In the genomic region with DNA sequence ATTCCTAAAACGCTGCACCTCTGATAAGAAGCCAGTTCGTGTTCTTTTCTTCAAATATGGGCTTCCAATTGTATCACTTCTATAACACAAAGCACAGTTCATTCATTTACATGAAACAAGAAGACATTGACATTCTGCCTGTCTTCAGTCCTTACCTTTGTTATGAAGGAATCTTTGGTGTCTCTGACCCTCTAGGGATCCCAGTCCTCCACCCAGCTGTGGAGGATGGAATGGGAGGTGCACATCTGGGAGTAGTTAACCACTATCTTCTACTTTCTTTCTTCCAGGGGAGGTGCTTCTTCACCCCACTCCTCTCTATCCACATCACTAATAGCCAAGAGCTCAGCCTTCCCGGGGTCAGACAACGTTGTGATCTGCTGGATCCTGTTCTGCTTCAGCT, we compare ENCODE assay signal across 30 cellular contexts.
"Had no signal": no experiment of that assay in that cellular context is flagged by ENCODE, and none has a peak within 500 bp of the region (broad histone marks: within the 10 kb centered on the region; RNA-seq: fewer than 3 reads in every experiment).

No MANE protein-coding gene starts in this region.

- H3K4me1 ChIP-seq: ascending aorta, breast epithelium, colonic mucosa had no signal

- H3K27me3 ChIP-seq: ascending aorta, breast epithelium, cardiac muscle cell, colonic mucosa had no signal

- DNase-seq: activated CD4-positive, alpha-beta memory T cell treated with anti-CD3 and anti-CD28 coated beads for 36 hours; activated CD4-positive, alpha-beta T cell treated with anti-CD3 and anti-CD28 coated beads for 36 hours; activated CD4-positive, alpha-beta T cell treated with anti-CD3 and anti-CD28 coated beads, Interleukin-2, amount 10 ng/mL, durations not matched to agents 24 days and 14 days; activated CD4-positive, CD25-positive, alpha-beta regulatory T cell; activated CD4-positive, CD25-positive, alpha-beta regulatory T cell treated with anti-CD3 and anti-CD28 coated beads, Interleukin-2, amount 50 U/mL, for 72 hours; activated CD8-positive, alpha-beta memory T cell treated with anti-CD3 and anti-CD28 coated beads, Interleukin-2, amount 10 ng/mL, durations not matched to agents 7 days and 5 days; activated CD8-positive, alpha-beta memory T cell treated with anti-CD3 and anti-CD28 coated beads, Interleukin-2, amount 50 U/mL, for 4 hours; activated CD8-positive, alpha-beta T cell treated with anti-CD3 and anti-CD28 coated beads, Interleukin-2, amount 10 ng/mL, durations not matched to agents 7 days and 5 days; activated effector memory CD4-positive, alpha-beta T cell treated with anti-CD3 and anti-CD28 coated beads, Interleukin-2, amount 50 U/mL, for 16 hours; activated naive CD4-positive, alpha-beta T cell treated with anti-CD3 and anti-CD28 coated beads for 36 hours; activated naive CD8-positive, alpha-beta T cell treated with anti-CD3 and anti-CD28 coated beads, Interleukin-2, amount 10 ng/mL, durations not matched to agents 7 days and 5 days; activated T-cell treated with anti-CD3 and anti-CD28 coated beads, Interleukin-2, amount 50 U/mL, for 1 hour; activated T-cell treated with anti-CD3 and anti-CD28 coated beads, Interleukin-2, amount 50 U/mL, for 48 hours; central memory CD4-positive, alpha-beta T cell; cerebellar nuclear complex; colonic mucosa; effector CD8-positive, alpha-beta T cell; endodermal cell; foreskin fibroblast; head of caudate nucleus; T1000; WERI-Rb-1 had no signal

- H3K27ac Mint-ChIP-seq: activated CD4-positive, alpha-beta memory T cell treated with anti-CD3 and anti-CD28 coated beads for 36 hours; activated CD4-positive, alpha-beta T cell treated with anti-CD3 and anti-CD28 coated beads for 36 hours; activated CD4-positive, alpha-beta T cell treated with anti-CD3 and anti-CD28 coated beads, Interleukin-2, amount 10 ng/mL, durations not matched to agents 24 days and 14 days; activated CD8-positive, alpha-beta memory T cell treated with anti-CD3 and anti-CD28 coated beads, Interleukin-2, amount 10 ng/mL, durations not matched to agents 7 days and 5 days; activated CD8-positive, alpha-beta T cell treated with anti-CD3 and anti-CD28 coated beads, Interleukin-2, amount 10 ng/mL, durations not matched to agents 7 days and 5 days; activated naive CD4-positive, alpha-beta T cell treated with anti-CD3 and anti-CD28 coated beads for 36 hours; activated naive CD4-positive, alpha-beta T cell treated with anti-CD3 and anti-CD28 coated beads, Interleukin-2, amount 50 U/mL, for 72 hours; activated naive CD8-positive, alpha-beta T cell treated with anti-CD3 and anti-CD28 coated beads, Interleukin-2, amount 10 ng/mL, durations not matched to agents 7 days and 5 days; activated T-helper 1 cell treated with anti-CD3 and anti-CD28 coated beads, Interleukin-12 subunit alpha, Interleukin-12 subunit beta, Interleukin-2, Interleukin-4 antibody, amounts not matched to agents 30 ng/mL and 10 ng/mL and 1 ng/mL, durations not matched to agents 14 hours and 24 hours and 36 hours; activated T-helper 2 cell treated with anti-CD3 and anti-CD28 coated beads, Interferon-gamma antibody, Interleukin-2, Interleukin-4, amounts not matched to agents 10 μg/mL and 5 μg/mL and 100 μg/mL, durations not matched to agents 14 hours and 24 hours and 36 hours; brain; endodermal cell; T-helper 1 cell treated with Interleukin-12 subunit alpha and Interleukin-12 subunit beta and Interleukin-4 antibody, amounts not matched to agents 30 μg/mL and 1 μg/mL, for 36 hours had no signal

- H3K9me3 ChIP-seq: ascending aorta, breast epithelium, colonic mucosa had no signal

- H3K27ac ChIP-seq: ascending aorta, breast epithelium, cardiac muscle cell, colonic mucosa, WERI-Rb-1 had no signal

- H3K4me3 Mint-ChIP-seq: activated CD4-positive, alpha-beta memory T cell treated with anti-CD3 and anti-CD28 coated beads for 36 hours; activated CD4-positive, alpha-beta T cell treated with anti-CD3 and anti-CD28 coated beads for 36 hours; activated CD4-positive, alpha-beta T cell treated with anti-CD3 and anti-CD28 coated beads, Interleukin-2, amount 10 ng/mL, durations not matched to agents 24 days and 14 days; activated CD8-positive, alpha-beta memory T cell treated with anti-CD3 and anti-CD28 coated beads, Interleukin-2, amount 10 ng/mL, durations not matched to agents 7 days and 5 days; activated CD8-positive, alpha-beta T cell treated with anti-CD3 and anti-CD28 coated beads, Interleukin-2, amount 10 ng/mL, durations not matched to agents 7 days and 5 days; activated naive CD4-positive, alpha-beta T cell treated with anti-CD3 and anti-CD28 coated beads for 36 hours; activated naive CD8-positive, alpha-beta T cell treated with anti-CD3 and anti-CD28 coated beads, Interleukin-2, amount 10 ng/mL, durations not matched to agents 7 days and 5 days; activated T-helper 1 cell treated with anti-CD3 and anti-CD28 coated beads, Interleukin-12 subunit alpha, Interleukin-12 subunit beta, Interleukin-2, Interleukin-4 antibody, amounts not matched to agents 30 ng/mL and 10 ng/mL and 1 ng/mL, durations not matched to agents 14 hours and 24 hours and 36 hours; brain; endodermal cell; T-helper 1 cell treated with Interleukin-12 subunit alpha and Interleukin-12 subunit beta and Interleukin-4 antibody, amounts not matched to agents 30 μg/mL and 1 μg/mL, for 36 hours had no signal

- H3K4me3 ChIP-seq: ascending aorta, breast epithelium, cardiac muscle cell, colonic mucosa had no signal

- H3K4me1 Mint-ChIP-seq: activated CD4-positive, alpha-beta T cell treated with anti-CD3 and anti-CD28 coated beads, Interleukin-2, amount 10 ng/mL, durations not matched to agents 24 days and 14 days; activated CD8-positive, alpha-beta memory T cell treated with anti-CD3 and anti-CD28 coated beads, Interleukin-2, amount 10 ng/mL, durations not matched to agents 7 days and 5 days; activated naive CD8-positive, alpha-beta T cell treated with anti-CD3 and anti-CD28 coated beads, Interleukin-2, amount 10 ng/mL, durations not matched to agents 7 days and 5 days had no signal

- H3K36me3 ChIP-seq: ascending aorta, breast epithelium, cardiac muscle cell, colonic mucosa, WERI-Rb-1 had no signal

- H3K9me3 Mint-ChIP-seq: activated CD4-positive, alpha-beta memory T cell treated with anti-CD3 and anti-CD28 coated beads for 36 hours; activated CD4-positive, alpha-beta T cell treated with anti-CD3 and anti-CD28 coated beads, Interleukin-2, amount 10 ng/mL, durations not matched to agents 24 days and 14 days; activated naive CD4-positive, alpha-beta T cell treated with anti-CD3 and anti-CD28 coated beads for 36 hours; activated naive CD4-positive, alpha-beta T cell treated with anti-CD3 and anti-CD28 coated beads, Interleukin-2, amount 50 U/mL, for 72 hours; activated naive CD8-positive, alpha-beta T cell treated with anti-CD3 and anti-CD28 coated beads, Interleukin-2, amount 10 ng/mL, durations not matched to agents 7 days and 5 days; activated T-helper 1 cell treated with anti-CD3 and anti-CD28 coated beads, Interleukin-12 subunit alpha, Interleukin-12 subunit beta, Interleukin-2, Interleukin-4 antibody, amounts not matched to agents 30 ng/mL and 10 ng/mL and 1 ng/mL, durations not matched to agents 14 hours and 24 hours and 36 hours; activated T-helper 2 cell treated with anti-CD3 and anti-CD28 coated beads, Interferon-gamma antibody, Interleukin-2, Interleukin-4, amounts not matched to agents 10 μg/mL and 5 μg/mL and 100 μg/mL, durations not matched to agents 14 hours and 24 hours and 36 hours; brain; endodermal cell; T-helper 1 cell treated with Interleukin-12 subunit alpha and Interleukin-12 subunit beta and Interleukin-4 antibody, amounts not matched to agents 30 μg/mL and 1 μg/mL, for 36 hours had no signal

- H3K36me3 Mint-ChIP-seq: activated CD4-positive, alpha-beta memory T cell treated with anti-CD3 and anti-CD28 coated beads for 36 hours; activated CD8-positive, alpha-beta memory T cell treated with anti-CD3 and anti-CD28 coated beads, Interleukin-2, amount 10 ng/mL, durations not matched to agents 7 days and 5 days; activated naive CD4-positive, alpha-beta T cell treated with anti-CD3 and anti-CD28 coated beads, Interleukin-2, amount 50 U/mL, for 72 hours; activated naive CD8-positive, alpha-beta T cell treated with anti-CD3 and anti-CD28 coated beads, Interleukin-2, amount 10 ng/mL, durations not matched to agents 7 days and 5 days; brain had no signal

- H3K27me3 Mint-ChIP-seq: activated CD4-positive, alpha-beta memory T cell treated with anti-CD3 and anti-CD28 coated beads for 36 hours; activated CD8-positive, alpha-beta memory T cell treated with anti-CD3 and anti-CD28 coated beads, Interleukin-2, amount 10 ng/mL, durations not matched to agents 7 days and 5 days; brain had no signal
